8 cellular contexts compared by ENCODE assay signal in the genomic region with DNA sequence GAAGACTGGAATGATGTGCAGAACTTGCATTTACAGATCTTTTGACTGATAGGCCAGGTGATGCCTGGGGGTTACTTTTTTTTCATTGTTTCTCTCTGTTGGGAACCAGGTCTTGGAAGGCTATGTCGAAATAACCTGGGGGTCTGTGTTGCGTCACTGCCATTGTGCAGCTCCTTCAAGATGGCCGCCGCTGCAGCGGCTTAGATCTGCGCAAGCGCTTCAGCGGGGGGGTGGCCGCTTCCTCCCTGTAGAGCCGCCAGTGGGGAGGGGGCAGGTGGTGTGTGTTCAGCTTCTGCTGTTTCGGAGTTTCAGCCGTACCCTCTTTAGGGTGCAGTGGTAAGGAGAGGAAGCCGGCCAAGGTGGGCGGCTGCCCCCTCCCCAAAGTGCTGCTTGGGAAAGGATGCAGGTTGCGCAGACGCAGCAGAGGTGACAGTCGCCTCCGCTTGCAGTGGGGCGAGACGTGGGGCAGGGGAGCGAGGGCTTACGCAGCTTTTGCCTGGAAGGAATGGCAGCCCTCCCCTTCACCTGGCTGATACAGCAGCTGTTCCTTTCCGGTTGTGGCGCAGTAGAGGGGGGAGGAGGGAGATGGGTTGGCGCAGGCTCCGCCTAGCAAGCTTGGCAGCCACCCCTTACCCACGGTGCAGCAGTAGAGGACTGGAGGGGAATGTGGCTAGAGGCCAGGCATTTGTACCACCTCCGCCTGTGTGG. TPM values are rescaled to one million over a fixed set of nuclear protein-coding genes. Genes with fewer than 3 reads are reported as not detected.
DNase-seq lines count a peak whose midpoint lies in the region; ATAC-seq and TF ChIP-seq lines count a peak whose summit lies in the region.

No MANE protein-coding gene starts in this region.

- peak; percentile 74 for ATAC-seq in GM19395 (IDR thresholded peaks at IDR 0.05; ENCODE audit: unreplicated experiment)
- ATAC-seq in HG03571 (IDR thresholded peaks at IDR 0.05; ENCODE audit: unreplicated experiment) = peak; percentile 64
- ATAC-seq in Panc1 = peak; percentile 92

- H3K27me3 Mint-ChIP-seq in neural progenitor cell (ENCODE audit: insufficient read depth, low read depth) = peaks cover 7% of the 10 kb centered on the region

- H3K36me3 Mint-ChIP-seq in neural progenitor cell = peaks cover 16% of the 10 kb centered on the region

- BruUV-seq in Panc1 (replicated peaks; lab: Mats Ljungman, UMichigan) = no TSS peak

- H3K27ac ChIP-seq in C4-2B (peak overlapping the region; percentile 78), Panc1 (ENCODE audit: low read length) (peak overlapping the region; percentile 88), neural progenitor cell (peak overlapping the region; percentile 91)

- peaks cover 34% of the 10 kb centered on the region for H3F3A ChIP-seq in neural progenitor cell (ENCODE audit: low read depth)

- H3K4me2 ChIP-seq in neural progenitor cell = peak overlapping the region; percentile 82

- DNase-seq in Panc1 (ENCODE audit: low read depth, low spot score) = peak; percentile 25
- DNase-seq in activated gamma-delta T cell (lab: John Stamatoyannopoulos, UW) = peak; percentile 30
- peak; percentile 74 for DNase-seq in fibroblast of villous mesenchyme (ENCODE audit: low read depth)
- peak; percentile 89 for DNase-seq in neural progenitor cell (ENCODE audit: low spot score)
- peak; percentile 25 for DNase-seq in stromal cell of bone marrow (ENCODE audit: low read depth)

- peaks cover 11% of the 10 kb centered on the region; the same call in 1 of the 2 replicates for H3K4me1 ChIP-seq in Panc1 (ENCODE audit: control insufficient read depth, insufficient read depth, low read length)
- H3K4me1 ChIP-seq in neural progenitor cell = peaks cover 31% of the 10 kb centered on the region

- H3K4me1 Mint-ChIP-seq in neural progenitor cell = no peaks in the 10 kb centered on the region

- peaks cover 95% of the 10 kb centered on the region for H3K79me2 ChIP-seq in neural progenitor cell (ENCODE audit: low read depth)

- H4K20me1 ChIP-seq in neural progenitor cell (ENCODE audit: low read depth) = peaks cover 26% of the 10 kb centered on the region

- in situ Hi-C loops in Panc1 (cut with HindIII; ENCODE audit: low pct_unique_long_range_greater_than_20kb, low sequenced_read_pairs) = no loop called here

- H3K9ac ChIP-seq in neural progenitor cell = peak overlapping the region; percentile 80

- H2AFZ ChIP-seq in neural progenitor cell (replicated peaks) = no peak overlapping the region

- H3K9me3 ChIP-seq in Panc1 (ENCODE audit: control insufficient read depth, insufficient read depth, low read depth, low read length) (no peaks in the 10 kb centered on the region), neural progenitor cell (ENCODE audit: low read depth) (no peaks in the 10 kb centered on the region)

- CTCF ChIA-PET in Panc1 (lab: Charles Lee) = no interaction called here

- H3K4me3 ChIP-seq in Panc1 (ENCODE audit: low read depth in 2 of 2, low read length in 2 of 2) (peak overlapping the region; percentile 81 to 94), fibroblast of villous mesenchyme (ENCODE audit: low read depth, low read length) (peak overlapping the region; percentile 81), neural progenitor cell (peak overlapping the region; percentile 77)

- H3K9me3 Mint-ChIP-seq in neural progenitor cell = peaks cover 38% of the 10 kb centered on the region

- intact Hi-C loops in Panc1 (cut with micrococcal nuclease; ENCODE audit: unreplicated experiment) = no loop called here

- POLR2A ChIA-PET in Panc1 (lab: Charles Lee) = no interaction called here

- H3K36me3 ChIP-seq in Panc1 (ENCODE audit: control insufficient read depth, insufficient read depth, low read length) (no peaks in the 10 kb centered on the region), neural progenitor cell (no peaks in the 10 kb centered on the region)

- H3K27me3 ChIP-seq in Panc1 (ENCODE audit: control insufficient read depth, insufficient read depth, low read length) = no peaks in the 10 kb centered on the region
- H3K27me3 ChIP-seq in neural progenitor cell = no peaks in the 10 kb centered on the region

- peak overlapping the region; percentile 79 for H3K27ac Mint-ChIP-seq in neural progenitor cell

- TF ChIP-seq CTCF in C4-2B (conservative IDR thresholded peaks at IDR 0.05) (no peak), Panc1 (IDR thresholded peaks at IDR 0.05) (no peak), fibroblast of villous mesenchyme (IDR thresholded peaks at IDR 0.05; ENCODE audit: insufficient read depth, low read depth, low read length) (no peak), neural progenitor cell (IDR thresholded peaks at IDR 0.05) (no peak)

- H3K4me3 Mint-ChIP-seq in neural progenitor cell = peak overlapping the region; percentile 91

RNA-seq across cellular contexts. Expression of gene SNRPN, which starts 1.5 kb away (rescaled TPM):
- total RNA-seq in Panc1 (2021; ENCODE audit: unreplicated experiment) (75.1 TPM), fibroblast of villous mesenchyme (92.1 and 109 TPM in 2 replicates), neural progenitor cell (ENCODE audit: low replicate concordance) (442 and 448 TPM in 2 replicates)
- 158 TPM for polyA plus RNA-seq in Panc1 (2012; ENCODE audit: insufficient read length)

RNA-seq across cellular contexts. Expression of gene SNURF, which starts 1.5 kb away (rescaled TPM):
- total RNA-seq in Panc1 (2021; ENCODE audit: unreplicated experiment) (13.7 TPM), fibroblast of villous mesenchyme (11.3 and 12.1 TPM in 2 replicates), neural progenitor cell (ENCODE audit: low replicate concordance) (21.1 and 40.1 TPM in 2 replicates)
- polyA plus RNA-seq in Panc1 (2012; ENCODE audit: insufficient read length) = 112 TPM

Comparison
In these comparisons a context has a peak if more than half of its experiments do, and no peak if none do; other contexts are left out.
1. Peak in every context shown above with its lines: DNase-seq, ATAC-seq, H3K4me3 ChIP-seq and H3K27ac ChIP-seq.
2. DNase-seq: peak in every context shown above with its lines; median percentile 89 in neural progenitor cell; 74 in fibroblast of villous mesenchyme; 30 in activated gamma-delta T cell; 25 in Panc1; 25 in stromal cell of bone marrow.